Comparison of ENCODE assay signal across 1 cellular context in genomic region chr10:11899067-11899876, GRCh38.
TF ChIP-seq lines count a peak whose summit lies in the region.

No MANE protein-coding gene starts in this region.

TF ChIP-seq in IMR-90, 13 proteins besides CTCF, POLR2A, EP300 and RAD21:
- TF ChIP-seq MXI1 (IDR thresholded peaks at IDR 0.05; ENCODE audit: borderline replicate concordance, low read depth, low read length) (no peak), USF2 (IDR thresholded peaks at IDR 0.05; ENCODE audit: low read depth, low read length) (no peak), SMC3 (IDR thresholded peaks at IDR 0.05; ENCODE audit: low read depth, low read length) (no peak)
